8 cellular contexts compared by ENCODE assay signal in the genomic region with DNA sequence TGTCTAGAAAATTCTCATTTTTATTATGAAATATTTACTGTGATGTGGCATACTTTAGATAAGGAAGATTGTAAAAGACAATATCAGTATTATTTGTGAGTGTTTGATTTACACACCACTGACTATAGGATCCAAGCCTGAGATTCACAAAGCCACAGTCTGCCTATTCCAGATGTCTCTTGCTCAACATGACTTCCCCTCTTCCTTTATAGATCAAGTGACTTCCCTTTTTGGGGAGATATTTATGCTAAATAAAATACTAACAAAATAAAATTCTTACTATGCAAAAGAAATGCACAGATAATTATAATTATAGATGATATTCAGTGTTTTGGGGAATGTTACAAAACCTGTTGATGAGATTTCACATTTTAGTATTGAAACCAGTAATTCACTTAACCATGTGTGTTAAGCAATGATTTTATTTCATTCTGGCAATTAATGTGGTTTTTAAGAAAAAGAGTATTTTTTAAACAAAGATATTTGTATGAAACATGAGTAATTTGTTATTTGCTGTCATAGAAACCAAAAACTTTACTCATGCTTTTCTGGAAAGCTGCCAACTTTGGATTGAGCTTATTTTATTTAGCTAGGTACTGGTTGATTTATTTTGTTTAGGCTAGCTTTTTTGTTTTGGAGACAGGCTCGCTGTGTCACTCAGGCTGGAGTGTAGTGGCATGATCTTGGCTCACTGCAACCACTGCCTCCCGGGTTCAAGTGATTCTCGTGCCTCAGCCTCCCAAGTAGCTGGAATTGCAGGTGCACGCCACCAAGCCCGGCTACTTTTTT. TPM values are rescaled to one million over a fixed set of nuclear protein-coding genes. Genes with fewer than 3 reads are reported as not detected.
DNase-seq lines count a peak whose midpoint lies in the region; ATAC-seq and TF ChIP-seq lines count a peak whose summit lies in the region.

No MANE protein-coding gene starts in this region.

- intact Hi-C loops in body of pancreas (cut with DNase I), result no loop called here

- H3K4me3 Mint-ChIP-seq in memory B cell, result no peak overlapping the region

- H3K36me3 Mint-ChIP-seq in memory B cell, result peaks cover 19% of the 10 kb centered on the region

- TF ChIP-seq POLR2A in body of pancreas (IDR thresholded peaks at IDR 0.05), result no peak

- no peaks in the 10 kb centered on the region for H3K27me3 ChIP-seq in body of pancreas

- no peaks in the 10 kb centered on the region for H3K36me3 ChIP-seq in body of pancreas (replicated peaks in 1 of 2; ENCODE audit: insufficient read depth in 1 of 2, low read depth in 2 of 2)

- H3K4me1 ChIP-seq in body of pancreas, result peaks cover 17% of the 10 kb centered on the region

- H3K4me1 Mint-ChIP-seq in memory B cell, result peaks cover 34% of the 10 kb centered on the region

- no peak overlapping the region for H3K4me3 ChIP-seq in body of pancreas

- ATAC-seq in body of pancreas (peak; percentile 50), memory B cell (ENCODE audit: low read depth) (peak; percentile 42), HG03045 (IDR thresholded peaks at IDR 0.05; ENCODE audit: unreplicated experiment) (no peak), GM19035 (IDR thresholded peaks at IDR 0.05; ENCODE audit: unreplicated experiment) (no peak)
- no peak for ATAC-seq in activated CD4-positive, CD25-positive, alpha-beta regulatory T cell treated with anti-CD3 and anti-CD28 coated beads, Interleukin-2, amount 50 U/mL, for 24 hours

- peak; percentile 52 for DNase-seq in COLO829 (ENCODE audit: low spot score)
- DNase-seq in MV-4-11 (lab: John Stamatoyannopoulos, UW), result peak; percentile 86
- no peak for DNase-seq in body of pancreas
- DNase-seq in memory B cell (ENCODE audit: low spot score in 2 of 2), result no peak
- no peak for DNase-seq in NCI-H146 (lab: John Stamatoyannopoulos, UW)

- H3K27me3 Mint-ChIP-seq in memory B cell, result no peaks in the 10 kb centered on the region

- WGBS in body of pancreas, 2 donors, result 84 to 86% methylated on average over 5 of the region's 5 CpGs

- no peaks in the 10 kb centered on the region for H3K9me3 ChIP-seq in body of pancreas

- H3K27ac Mint-ChIP-seq in memory B cell, result no peak overlapping the region

- H3K9me3 Mint-ChIP-seq in memory B cell, result no peaks in the 10 kb centered on the region

- peak overlapping the region in 1 of 4 donors; percentile 57 for H3K27ac ChIP-seq in body of pancreas

- TF ChIP-seq CTCF in body of pancreas (IDR thresholded peaks at IDR 0.05), result no peak

RNA-seq across cellular contexts. Expression of gene GPR183, which starts 13.7 kb away (rescaled TPM):
- 1 to 10 TPM in 1 of 2 donors, not detected in 1; 3.6 TPM for total RNA-seq in body of pancreas

Comparison
In these comparisons a context has a peak if more than half of its experiments do, and no peak if none do; other contexts are left out.
1. DNase-seq: peak in COLO829 (single experiment) and MV-4-11 (single experiment); none in body of pancreas (0 of 4), memory B cell (0 of 2) and NCI-H146 (single experiment).
2. ATAC-seq: peak in body of pancreas (single experiment) and memory B cell (single experiment); none in HG03045 (single experiment), GM19035 (single experiment) and activated CD4-positive, CD25-positive, alpha-beta regulatory T cell treated with anti-CD3 and anti-CD28 coated beads, Interleukin-2, amount 50 U/mL, for 24 hours (0 of 2).